In the genomic region with DNA sequence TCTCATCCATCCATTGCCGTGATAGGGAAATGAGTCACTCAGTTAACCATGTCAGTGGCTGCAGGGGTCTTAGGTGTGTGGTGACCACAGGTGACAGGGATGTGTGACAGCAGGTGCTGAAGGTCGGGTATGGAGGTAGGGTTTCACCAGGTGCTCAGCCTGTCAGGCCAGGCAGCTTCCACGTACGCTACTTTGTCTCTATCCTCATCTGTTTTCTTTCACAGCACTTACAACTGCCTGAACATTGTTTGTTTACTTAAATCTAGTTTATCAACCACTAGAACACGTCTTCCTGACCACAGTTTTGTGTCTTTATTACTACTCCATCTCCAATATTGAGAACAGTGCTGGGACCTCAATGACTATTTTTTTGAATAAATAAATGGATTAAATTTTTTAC, we compare ENCODE assay signal across 18 cellular contexts. TPM values are rescaled to one million over a fixed set of nuclear protein-coding genes. Genes with fewer than 3 reads are reported as not detected.
DNase-seq lines count a peak whose midpoint lies in the region; ATAC-seq and TF ChIP-seq lines count a peak whose summit lies in the region.
"Had no signal": no experiment of that assay in that cellular context is flagged by ENCODE, and none has a peak within 500 bp of the region (broad histone marks: within the 10 kb centered on the region; RNA-seq: fewer than 3 reads in every experiment).

No MANE protein-coding gene starts in this region.

- intact Hi-C loops in activated CD4-positive, alpha-beta memory T cell treated with anti-CD3 and anti-CD28 coated beads for 36 hours (cut with micrococcal nuclease): no loop called here
- intact Hi-C loops in left ventricle myocardium inferior (cut with micrococcal nuclease): no loop called here

- H3K27me3 Mint-ChIP-seq in CD4-positive, CD25-positive, alpha-beta regulatory T cell: peaks cover 3% of the 10 kb centered on the region
- H3K27me3 Mint-ChIP-seq in activated CD4-positive, alpha-beta memory T cell treated with anti-CD3 and anti-CD28 coated beads for 36 hours: no peaks in the 10 kb centered on the region

- no peaks in the 10 kb centered on the region for H3K27me3 ChIP-seq in CD4-positive, CD25-positive, alpha-beta regulatory T cell (ENCODE audit: control insufficient read depth, insufficient read depth, low read length)
- no peaks in the 10 kb centered on the region for H3K27me3 ChIP-seq in MM.1S (replicated peaks; ENCODE audit: insufficient read depth, low read length)
- no peaks in the 10 kb centered on the region for H3K27me3 ChIP-seq in left ventricle myocardium inferior (ENCODE audit: low read depth)
- H3K27me3 ChIP-seq: BLaER1 treated with 17β-estradiol and CSF1 and Interleukin-3, amounts not matched to agents 10 nM and 100 nM; SJSA1 had no signal

- peaks cover 0 to 4% of the 10 kb centered on the region in 2 experiments for H3K9me3 ChIP-seq in CD4-positive, CD25-positive, alpha-beta regulatory T cell (ENCODE audit: control insufficient read depth in 2 of 2, low read length in 2 of 2)
- H3K9me3 ChIP-seq in MM.1S (replicated peaks; ENCODE audit: insufficient read depth, low read length): no peaks in the 10 kb centered on the region
- H3K9me3 ChIP-seq in left ventricle myocardium inferior (replicated peaks): peaks cover 20% of the 10 kb centered on the region
- H3K9me3 ChIP-seq: SJSA1 had no signal

- CTCF ChIA-PET in activated CD4-positive, alpha-beta memory T cell treated with anti-CD3 and anti-CD28 coated beads for 36 hours (lab: Charles Lee): no interaction called here

- no peaks in the 10 kb centered on the region for H3F3A ChIP-seq in MM.1S (ENCODE audit: insufficient read depth, low read length)

- no peaks in the 10 kb centered on the region for H4K20me1 ChIP-seq in MM.1S (ENCODE audit: insufficient read depth, low read length)
- H4K20me1 ChIP-seq: BLaER1 treated with 17β-estradiol and CSF1 and Interleukin-3, amounts not matched to agents 10 nM and 100 nM had no signal

- no peaks in the 10 kb centered on the region for H3K79me2 ChIP-seq in MM.1S (ENCODE audit: low read length)

- H3K36me3 Mint-ChIP-seq in CD4-positive, CD25-positive, alpha-beta regulatory T cell: peaks cover 3% of the 10 kb centered on the region
- H3K36me3 Mint-ChIP-seq in activated CD4-positive, alpha-beta memory T cell treated with anti-CD3 and anti-CD28 coated beads for 36 hours: no peaks in the 10 kb centered on the region

- no peak overlapping the region for H3K27ac ChIP-seq in CD4-positive, CD25-positive, alpha-beta regulatory T cell (ENCODE audit: insufficient read depth, low read length, poor library complexity, severe bottlenecking)
- H3K27ac ChIP-seq in MM.1S (ENCODE audit: low read length): no peak overlapping the region
- no peak overlapping the region for H3K27ac ChIP-seq in left ventricle myocardium inferior (replicated peaks)
- H3K27ac ChIP-seq: 22Rv1; BLaER1 treated with 17β-estradiol and CSF1 and Interleukin-3, amounts not matched to agents 10 nM and 100 nM; HL-60; SJSA1 had no signal

- H3K4me1 Mint-ChIP-seq in CD4-positive, CD25-positive, alpha-beta regulatory T cell: peaks cover 0 to 26% (median 8%) of the 10 kb centered on the region in 4 donors
- H3K4me1 Mint-ChIP-seq in activated CD4-positive, alpha-beta memory T cell treated with anti-CD3 and anti-CD28 coated beads for 36 hours (ENCODE audit: low read depth): peaks cover 11% of the 10 kb centered on the region
- H3K4me1 Mint-ChIP-seq: GM23338 had no signal

- peak overlapping the region in 1 of 3 donors; percentile 47 for H3K27ac Mint-ChIP-seq in CD4-positive, CD25-positive, alpha-beta regulatory T cell
- H3K27ac Mint-ChIP-seq in activated CD4-positive, alpha-beta memory T cell treated with anti-CD3 and anti-CD28 coated beads for 36 hours: no peak overlapping the region
- H3K27ac Mint-ChIP-seq: GM23338 had no signal

- TF ChIP-seq CTCF in MM.1S (IDR thresholded peaks at IDR 0.05; ENCODE audit: low read length) (no peak), left ventricle myocardium inferior (IDR thresholded peaks at IDR 0.05; ENCODE audit: borderline replicate concordance) (no peak)

- ATAC-seq in CD4-positive, CD25-positive, alpha-beta regulatory T cell (ENCODE audit: low read depth in 2 of 2): peak in 1 of 2 donors; percentile 71
- no peak for ATAC-seq in left lobe of liver
- ATAC-seq: GM23338, K562, PC-3 had no signal

- no peaks in the 10 kb centered on the region for H3K9me2 ChIP-seq in MM.1S (replicated peaks; ENCODE audit: insufficient read depth, low read length)

- no peak overlapping the region for H3K4me2 ChIP-seq in MM.1S (ENCODE audit: low read depth, low read length)
- H3K4me2 ChIP-seq: BLaER1 treated with 17β-estradiol and CSF1 and Interleukin-3, amounts not matched to agents 10 nM and 100 nM; GM23338 had no signal

- peak overlapping the region; percentile 48 for H3K4me3 ChIP-seq in CD4-positive, CD25-positive, alpha-beta regulatory T cell (ENCODE audit: low read depth, low read length)
- no peak overlapping the region for H3K4me3 ChIP-seq in MM.1S (ENCODE audit: low read length)
- H3K4me3 ChIP-seq in left ventricle myocardium inferior: no peak overlapping the region
- H3K4me3 ChIP-seq: BLaER1 treated with 17β-estradiol and CSF1 and Interleukin-3, amounts not matched to agents 10 nM and 100 nM; GM23338; K562; SJSA1 had no signal

- DNase-seq in NCI-H2029 (lab: John Stamatoyannopoulos, UW): peak; percentile 16
- no peak for DNase-seq in NCI-H2029 treated with DMSO at 0.1 percent for 48 hours (lab: John Stamatoyannopoulos, UW)
- peak in 2 of 3 donors; percentile 8 to 41 for DNase-seq in CD4-positive, CD25-positive, alpha-beta regulatory T cell
- peak; percentile 16 for DNase-seq in MM.1S
- peak; percentile 16 for DNase-seq in activated CD4-positive, alpha-beta memory T cell treated with anti-CD3 and anti-CD28 coated beads for 36 hours
- DNase-seq in left lobe of liver (ENCODE audit: low spot score): no peak
- no peak for DNase-seq in AML-193 (lab: John Stamatoyannopoulos, UW)
- DNase-seq in left ventricle myocardium inferior: no peak
- DNase-seq: Calu3, NCI-H1694, NCI-H524 treated with DMSO at 0.1 percent for 48 hours, PC-3 had no signal

- peaks cover 0 to 8% (median 2%) of the 10 kb centered on the region in 7 donors for H3K9me3 Mint-ChIP-seq in CD4-positive, CD25-positive, alpha-beta regulatory T cell
- peaks cover 9% of the 10 kb centered on the region for H3K9me3 Mint-ChIP-seq in activated CD4-positive, alpha-beta memory T cell treated with anti-CD3 and anti-CD28 coated beads for 36 hours

- H3K4me1 ChIP-seq in CD4-positive, CD25-positive, alpha-beta regulatory T cell (ENCODE audit: control insufficient read depth, insufficient read depth, low read length, poor library complexity, severe bottlenecking): peaks cover 6% of the 10 kb centered on the region
- H3K4me1 ChIP-seq in MM.1S (ENCODE audit: low read length) (no peaks in the 10 kb centered on the region), left ventricle myocardium inferior (no peaks in the 10 kb centered on the region)
- H3K4me1 ChIP-seq: BLaER1 treated with 17β-estradiol and CSF1 and Interleukin-3, amounts not matched to agents 10 nM and 100 nM; SJSA1 had no signal

- no peak overlapping the region for H2AFZ ChIP-seq in MM.1S (ENCODE audit: low read length)
- H2AFZ ChIP-seq: GM23338 had no signal

- no peak overlapping the region for H3K9ac ChIP-seq in MM.1S (ENCODE audit: low read length)
- H3K9ac ChIP-seq: BLaER1 treated with 17β-estradiol and CSF1 and Interleukin-3, amounts not matched to agents 10 nM and 100 nM had no signal

- POLR2A ChIA-PET in activated CD4-positive, alpha-beta memory T cell treated with anti-CD3 and anti-CD28 coated beads for 36 hours (lab: Charles Lee): no interaction called here

- no peaks in the 10 kb centered on the region for H3K36me3 ChIP-seq in CD4-positive, CD25-positive, alpha-beta regulatory T cell (ENCODE audit: control insufficient read depth, insufficient read depth, low read length)
- H3K36me3 ChIP-seq in MM.1S (replicated peaks; ENCODE audit: insufficient read depth, low read length): no peaks in the 10 kb centered on the region
- no peaks in the 10 kb centered on the region for H3K36me3 ChIP-seq in left ventricle myocardium inferior
- H3K36me3 ChIP-seq: BLaER1 treated with 17β-estradiol and CSF1 and Interleukin-3, amounts not matched to agents 10 nM and 100 nM; SJSA1 had no signal

- peak overlapping the region in 3 of 4 donors; percentile 9 to 39 (median 29) for H3K4me3 Mint-ChIP-seq in CD4-positive, CD25-positive, alpha-beta regulatory T cell
- H3K4me3 Mint-ChIP-seq in activated CD4-positive, alpha-beta memory T cell treated with anti-CD3 and anti-CD28 coated beads for 36 hours: no peak overlapping the region
- H3K4me3 Mint-ChIP-seq: GM23338 had no signal

RNA-seq across cellular contexts. Expression of gene UXS1, which starts 11.4 kb away (rescaled TPM):
- total RNA-seq in CD4-positive, CD25-positive, alpha-beta regulatory T cell: 162 TPM
- polyA plus RNA-seq in CD4-positive, CD25-positive, alpha-beta regulatory T cell: 100 to 1,000 TPM in 3 of 4 donors, 10 to 100 TPM in 1; 83.3 to 125 (median 110) TPM
- total RNA-seq in activated CD4-positive, alpha-beta memory T cell treated with anti-CD3 and anti-CD28 coated beads for 36 hours: 10 to 100 TPM; 39.2 to 41.5 TPM
- 7.5 TPM for total RNA-seq in left lobe of liver
- 26.7 TPM for total RNA-seq in left ventricle myocardium inferior

Comparison
In these comparisons a context has a peak if more than half of its experiments do, and no peak if none do; other contexts are left out.
1. DNase-seq: peak in NCI-H2029 (single experiment), CD4-positive, CD25-positive, alpha-beta regulatory T cell (2 of 3), MM.1S (single experiment) and activated CD4-positive, alpha-beta memory T cell treated with anti-CD3 and anti-CD28 coated beads for 36 hours (single experiment); none in NCI-H2029 treated with DMSO at 0.1 percent for 48 hours (single experiment), left lobe of liver (single experiment), AML-193 (0 of 2) and left ventricle myocardium inferior (single experiment).